In the genomic region with DNA sequence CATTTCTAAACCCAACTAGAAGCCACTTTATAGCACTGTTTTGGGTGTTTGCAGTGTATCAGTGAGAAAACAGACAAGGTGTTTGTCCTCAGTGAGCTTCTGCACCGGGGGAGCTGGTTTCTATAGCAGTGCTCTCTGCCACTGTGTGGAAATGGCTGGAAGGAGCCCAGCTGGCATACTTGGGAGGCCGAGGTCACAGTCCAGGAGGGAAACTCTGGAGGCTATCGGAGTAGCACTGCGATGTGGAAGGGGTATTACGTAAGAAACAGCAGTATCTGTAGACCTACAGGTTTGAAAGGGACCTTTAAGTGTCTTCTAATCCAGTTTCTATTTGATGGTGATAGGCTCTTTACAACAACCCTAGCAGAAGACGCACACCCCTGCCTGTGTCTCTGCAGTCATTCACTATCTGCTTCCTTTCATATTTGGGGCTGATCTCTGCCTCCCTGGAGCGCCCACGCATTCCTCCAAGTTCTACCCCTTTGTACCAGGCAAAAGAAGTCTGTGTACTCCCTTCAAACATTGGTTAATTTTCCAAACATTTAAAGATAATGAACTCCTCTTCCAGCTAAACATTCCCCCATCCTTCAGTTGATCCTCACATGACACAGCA, we compare ENCODE assay signal across 20 cellular contexts.
"Had no signal": no experiment of that assay in that cellular context is flagged by ENCODE, and none has a peak within 500 bp of the region (broad histone marks: within the 10 kb centered on the region; RNA-seq: fewer than 3 reads in every experiment).

No MANE protein-coding gene starts in this region.

- H3K9me3 ChIP-seq: pancreas, vagina had no signal

- H3K27me3 ChIP-seq: pancreas, tibial nerve, vagina had no signal

- H3K4me1 ChIP-seq: pancreas, vagina had no signal

- DNase-seq: activated CD4-positive, alpha-beta T cell treated with anti-CD3 and anti-CD28 coated beads for 36 hours; activated CD4-positive, alpha-beta T cell treated with anti-CD3 and anti-CD28 coated beads, Interleukin-2, amount 50 U/mL, for 48 hours; activated naive CD4-positive, alpha-beta T cell treated with anti-CD3 and anti-CD28 coated beads, Interleukin-2, amount 10 ng/mL, durations not matched to agents 7 days and 5 days; activated naive CD8-positive, alpha-beta T cell treated with anti-CD3 and anti-CD28 coated beads, Interleukin-2, amount 50 U/mL, for 24 hours; aorta; cortex of kidney; erythroblast; head of caudate nucleus; kidney; stimulated activated naive CD8-positive, alpha-beta T cell treated with anti-CD3 and anti-CD28 coated beads, Interleukin-15, Interleukin-2, amounts not matched to agents 100 U/mL and 50 U/mL, for 24 hours; substantia nigra; T-cell had no signal

- H3K36me3 ChIP-seq: pancreas, vagina had no signal

- H3K27ac Mint-ChIP-seq: activated CD4-positive, alpha-beta T cell treated with anti-CD3 and anti-CD28 coated beads for 36 hours; activated naive CD4-positive, alpha-beta T cell treated with anti-CD3 and anti-CD28 coated beads, Interleukin-2, amount 10 ng/mL, durations not matched to agents 7 days and 5 days; activated naive CD8-positive, alpha-beta T cell treated with anti-CD3 and anti-CD28 coated beads, Interleukin-2, amount 50 U/mL, for 24 hours; activated T-helper 2 cell treated with anti-CD3 and anti-CD28 coated beads, Interferon-gamma antibody, Interleukin-2, Interleukin-4, amounts not matched to agents 10 μg/mL and 5 μg/mL and 100 μg/mL, durations not matched to agents 14 hours and 24 hours and 36 hours; T-cell; WTC11 had no signal

- ATAC-seq: activated CD4-positive, alpha-beta T cell treated with anti-CD3 and anti-CD28 coated beads for 36 hours; activated naive CD8-positive, alpha-beta T cell treated with anti-CD3 and anti-CD28 coated beads, Interleukin-2, amount 50 U/mL, for 24 hours; SK-N-SH treated with all-trans-retinoic acid at 6 μM for 48 hours; stimulated activated naive CD8-positive, alpha-beta T cell treated with anti-CD3 and anti-CD28 coated beads, Interleukin-15, Interleukin-2, amounts not matched to agents 100 U/mL and 50 U/mL, for 24 hours; T-cell; WTC11 had no signal

- H3K4me3 ChIP-seq: pancreas, tibial nerve, vagina had no signal

- H3K36me3 Mint-ChIP-seq: activated naive CD4-positive, alpha-beta T cell treated with anti-CD3 and anti-CD28 coated beads, Interleukin-2, amount 10 ng/mL, durations not matched to agents 7 days and 5 days had no signal

- FAIRE-seq: endometrium, frontal cortex, kidney, pancreas had no signal

- H3K4me3 Mint-ChIP-seq: activated CD4-positive, alpha-beta T cell treated with anti-CD3 and anti-CD28 coated beads for 36 hours; activated naive CD4-positive, alpha-beta T cell treated with anti-CD3 and anti-CD28 coated beads, Interleukin-2, amount 10 ng/mL, durations not matched to agents 7 days and 5 days; activated naive CD8-positive, alpha-beta T cell treated with anti-CD3 and anti-CD28 coated beads, Interleukin-2, amount 50 U/mL, for 24 hours; T-cell; WTC11 had no signal

- H3K27ac ChIP-seq: pancreas, vagina had no signal

- H3K4me1 Mint-ChIP-seq: activated CD4-positive, alpha-beta T cell treated with anti-CD3 and anti-CD28 coated beads for 36 hours; activated naive CD4-positive, alpha-beta T cell treated with anti-CD3 and anti-CD28 coated beads, Interleukin-2, amount 10 ng/mL, durations not matched to agents 7 days and 5 days; activated naive CD8-positive, alpha-beta T cell treated with anti-CD3 and anti-CD28 coated beads, Interleukin-2, amount 50 U/mL, for 24 hours; T-cell; WTC11 had no signal

- H3K27me3 Mint-ChIP-seq: activated CD4-positive, alpha-beta T cell treated with anti-CD3 and anti-CD28 coated beads for 36 hours; activated naive CD4-positive, alpha-beta T cell treated with anti-CD3 and anti-CD28 coated beads, Interleukin-2, amount 10 ng/mL, durations not matched to agents 7 days and 5 days; activated naive CD8-positive, alpha-beta T cell treated with anti-CD3 and anti-CD28 coated beads, Interleukin-2, amount 50 U/mL, for 24 hours; T-cell had no signal
